ENCODE assay signal across 10 cellular contexts in the genomic region with DNA sequence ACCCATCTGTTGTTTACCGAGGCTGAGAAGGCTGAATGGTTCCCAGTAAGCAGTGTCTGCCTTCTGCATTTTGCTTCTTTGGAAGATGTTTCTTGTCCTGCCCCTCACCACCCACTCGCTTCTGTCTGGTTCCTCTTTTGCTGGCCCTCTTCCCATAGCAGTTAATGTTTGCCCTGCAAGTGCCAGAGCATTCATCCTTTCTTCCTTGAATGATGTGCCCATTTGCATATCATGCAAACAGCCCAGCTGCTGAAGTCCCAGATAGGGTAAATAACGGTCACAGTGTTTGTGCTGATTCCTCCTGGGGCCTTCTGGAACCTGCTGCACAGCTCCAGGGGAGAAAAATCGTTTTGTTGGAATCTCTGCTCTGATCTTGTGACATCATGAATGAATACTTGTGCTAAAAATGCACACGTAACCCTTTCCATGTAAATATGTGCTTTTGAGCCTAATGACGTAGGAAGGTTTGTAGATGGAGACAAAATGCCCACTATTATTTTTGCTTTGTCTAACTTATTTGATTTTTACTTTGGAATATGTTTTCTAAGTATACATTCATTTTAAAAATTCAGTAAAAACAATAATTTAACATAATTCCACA.
DNase-seq lines count a peak whose midpoint lies in the region; ATAC-seq and TF ChIP-seq lines count a peak whose summit lies in the region.
"Had no signal": no experiment of that assay in that cellular context is flagged by ENCODE, and none has a peak within 500 bp of the region (broad histone marks: within the 10 kb centered on the region; RNA-seq: fewer than 3 reads in every experiment).

No MANE protein-coding gene starts in this region.

- peaks cover 0 to 3% of the 10 kb centered on the region in 2 donors for H3K4me1 Mint-ChIP-seq in stimulated activated naive B cell treated with anti-CD40 and anti-IgM and Interleukin-4, amounts not matched to agents 10 μg/mL and 1 μg/mL and 100 μg/mL, for 72 hours
- no peaks in the 10 kb centered on the region for H3K4me1 Mint-ChIP-seq in activated T-helper 1 cell treated with anti-CD3 and anti-CD28 coated beads, Interleukin-12 subunit alpha, Interleukin-12 subunit beta, Interleukin-2, Interleukin-4 antibody, amounts not matched to agents 30 ng/mL and 10 ng/mL and 1 ng/mL, durations not matched to agents 14 hours and 24 hours and 36 hours (ENCODE audit: low read depth)

- ATAC-seq in stimulated activated naive B cell treated with anti-CD40 and anti-IgM and Interleukin-4, amounts not matched to agents 10 μg/mL and 1 μg/mL and 100 μg/mL, for 72 hours (replicated peaks): peak; percentile 39 to 41

- no peak for TF ChIP-seq POLR2A in prostate gland (IDR thresholded peaks at IDR 0.05)

- no peak for TF ChIP-seq CTCF in prostate gland (IDR thresholded peaks at IDR 0.05)

- intact Hi-C loops in activated T-helper 1 cell treated with anti-CD3 and anti-CD28 coated beads, Interleukin-12 subunit alpha, Interleukin-12 subunit beta, Interleukin-2, Interleukin-4 antibody, amounts not matched to agents 30 ng/mL and 10 ng/mL and 1 ng/mL, durations not matched to agents 14 hours and 24 hours and 36 hours (cut with micrococcal nuclease): no loop called here
- intact Hi-C loops in prostate gland (cut with DNase I): no loop called here

- H3K27me3 ChIP-seq in prostate gland (replicated peaks; ENCODE audit: insufficient read depth): no peaks in the 10 kb centered on the region

- H3K4me3 Mint-ChIP-seq in stimulated activated naive B cell treated with anti-CD40 and anti-IgM and Interleukin-4, amounts not matched to agents 10 μg/mL and 1 μg/mL and 100 μg/mL, for 72 hours: no peak overlapping the region
- H3K4me3 Mint-ChIP-seq in activated T-helper 1 cell treated with anti-CD3 and anti-CD28 coated beads, Interleukin-12 subunit alpha, Interleukin-12 subunit beta, Interleukin-2, Interleukin-4 antibody, amounts not matched to agents 30 ng/mL and 10 ng/mL and 1 ng/mL, durations not matched to agents 14 hours and 24 hours and 36 hours: no peak overlapping the region
- H3K4me3 Mint-ChIP-seq: activated CD4-positive, alpha-beta memory T cell treated with anti-CD3 and anti-CD28 coated beads for 36 hours had no signal

- H3K4me1 ChIP-seq in prostate gland (replicated peaks): no peaks in the 10 kb centered on the region

- H3K4me3 ChIP-seq in prostate gland: no peak overlapping the region

- no peaks in the 10 kb centered on the region for H3K27me3 Mint-ChIP-seq in stimulated activated naive B cell treated with anti-CD40 and anti-IgM and Interleukin-4, amounts not matched to agents 10 μg/mL and 1 μg/mL and 100 μg/mL, for 72 hours
- H3K27me3 Mint-ChIP-seq in activated T-helper 1 cell treated with anti-CD3 and anti-CD28 coated beads, Interleukin-12 subunit alpha, Interleukin-12 subunit beta, Interleukin-2, Interleukin-4 antibody, amounts not matched to agents 30 ng/mL and 10 ng/mL and 1 ng/mL, durations not matched to agents 14 hours and 24 hours and 36 hours (ENCODE audit: insufficient read depth): no peaks in the 10 kb centered on the region
- H3K27me3 Mint-ChIP-seq: activated CD4-positive, alpha-beta memory T cell treated with anti-CD3 and anti-CD28 coated beads for 36 hours had no signal

- DNase-seq in NCI-H2107 treated with DMSO at 0.1 percent for 48 hours (lab: John Stamatoyannopoulos, UW; ENCODE audit: unreplicated experiment) (peak; percentile 49), NCI-H2107 (lab: John Stamatoyannopoulos, UW) (no peak), Kasumi-1 (lab: John Stamatoyannopoulos, UW) (peak; percentile 58 to 62), anterior cingulate cortex (lab: John Stamatoyannopoulos, UW) (peak in 55 of 58 donors; percentile 2 to 85 (median 46)), GM19240 (ENCODE audit: insufficient read length, low spot score) (no peak), prostate gland (ENCODE audit: low spot score) (no peak)
- DNase-seq in stimulated activated naive B cell treated with anti-CD40 and anti-IgM and Interleukin-4, amounts not matched to agents 10 μg/mL and 1 μg/mL and 100 μg/mL, for 72 hours: no peak
- DNase-seq in activated T-helper 1 cell treated with anti-CD3 and anti-CD28 coated beads, Interleukin-12 subunit alpha, Interleukin-12 subunit beta, Interleukin-2, Interleukin-4 antibody, amounts not matched to agents 30 ng/mL and 10 ng/mL and 1 ng/mL, durations not matched to agents 14 hours and 24 hours and 36 hours (ENCODE audit: low spot score): no peak
- DNase-seq: activated CD4-positive, alpha-beta memory T cell treated with anti-CD3 and anti-CD28 coated beads for 36 hours; NCI-H226 had no signal

- peaks cover 10% of the 10 kb centered on the region in 2 donors for H3K9me3 Mint-ChIP-seq in stimulated activated naive B cell treated with anti-CD40 and anti-IgM and Interleukin-4, amounts not matched to agents 10 μg/mL and 1 μg/mL and 100 μg/mL, for 72 hours
- H3K9me3 Mint-ChIP-seq in activated T-helper 1 cell treated with anti-CD3 and anti-CD28 coated beads, Interleukin-12 subunit alpha, Interleukin-12 subunit beta, Interleukin-2, Interleukin-4 antibody, amounts not matched to agents 30 ng/mL and 10 ng/mL and 1 ng/mL, durations not matched to agents 14 hours and 24 hours and 36 hours: no peaks in the 10 kb centered on the region

- WGBS in prostate gland: 24% methylated on average over 6 of the region's 6 CpGs

- no peaks in the 10 kb centered on the region for H3K9me3 ChIP-seq in prostate gland

- H3K27ac ChIP-seq in prostate gland: no peak overlapping the region

- no peaks in the 10 kb centered on the region for H3K36me3 ChIP-seq in prostate gland

- H3K27ac Mint-ChIP-seq in stimulated activated naive B cell treated with anti-CD40 and anti-IgM and Interleukin-4, amounts not matched to agents 10 μg/mL and 1 μg/mL and 100 μg/mL, for 72 hours: no peak overlapping the region
- no peak overlapping the region for H3K27ac Mint-ChIP-seq in activated T-helper 1 cell treated with anti-CD3 and anti-CD28 coated beads, Interleukin-12 subunit alpha, Interleukin-12 subunit beta, Interleukin-2, Interleukin-4 antibody, amounts not matched to agents 30 ng/mL and 10 ng/mL and 1 ng/mL, durations not matched to agents 14 hours and 24 hours and 36 hours
- H3K27ac Mint-ChIP-seq: activated CD4-positive, alpha-beta memory T cell treated with anti-CD3 and anti-CD28 coated beads for 36 hours had no signal

- no peaks in the 10 kb centered on the region for H3K36me3 Mint-ChIP-seq in stimulated activated naive B cell treated with anti-CD40 and anti-IgM and Interleukin-4, amounts not matched to agents 10 μg/mL and 1 μg/mL and 100 μg/mL, for 72 hours
- no peaks in the 10 kb centered on the region for H3K36me3 Mint-ChIP-seq in activated T-helper 1 cell treated with anti-CD3 and anti-CD28 coated beads, Interleukin-12 subunit alpha, Interleukin-12 subunit beta, Interleukin-2, Interleukin-4 antibody, amounts not matched to agents 30 ng/mL and 10 ng/mL and 1 ng/mL, durations not matched to agents 14 hours and 24 hours and 36 hours (ENCODE audit: low read depth)
- H3K36me3 Mint-ChIP-seq: activated CD4-positive, alpha-beta memory T cell treated with anti-CD3 and anti-CD28 coated beads for 36 hours had no signal

Comparison
In these comparisons a context has a peak if more than half of its experiments do, and no peak if none do; other contexts are left out.
1. DNase-seq: peak in NCI-H2107 treated with DMSO at 0.1 percent for 48 hours (single experiment), Kasumi-1 (2 of 2) and anterior cingulate cortex (55 of 58); none in NCI-H2107 (single experiment), stimulated activated naive B cell treated with anti-CD40 and anti-IgM and Interleukin-4, amounts not matched to agents 10 μg/mL and 1 μg/mL and 100 μg/mL, for 72 hours (single experiment), GM19240 (single experiment), activated T-helper 1 cell treated with anti-CD3 and anti-CD28 coated beads, Interleukin-12 subunit alpha, Interleukin-12 subunit beta, Interleukin-2, Interleukin-4 antibody, amounts not matched to agents 30 ng/mL and 10 ng/mL and 1 ng/mL, durations not matched to agents 14 hours and 24 hours and 36 hours (single experiment) and prostate gland (single experiment).